21 cellular contexts compared by ENCODE assay signal in the genomic region with DNA sequence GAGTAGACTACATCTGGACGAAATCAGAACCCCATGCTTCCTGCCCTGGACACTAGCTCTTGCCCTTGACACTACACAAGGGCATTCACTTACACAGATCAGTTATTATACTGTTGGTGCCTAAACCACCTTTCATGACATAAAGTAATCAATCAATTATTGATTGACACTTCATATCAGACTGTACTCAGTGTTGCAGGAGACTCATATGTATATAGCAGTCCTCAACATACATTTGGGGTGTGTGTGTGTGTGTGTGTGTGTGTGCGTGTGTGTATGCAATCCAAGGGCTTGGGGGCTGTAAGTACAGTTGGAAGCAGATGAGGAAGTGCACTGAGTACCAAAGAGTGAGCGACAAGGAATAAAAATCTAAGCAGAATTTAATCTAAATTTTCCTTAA. TPM values are rescaled to one million over a fixed set of nuclear protein-coding genes. Genes with fewer than 3 reads are reported as not detected.
"Had no signal": no experiment of that assay in that cellular context is flagged by ENCODE, and none has a peak within 500 bp of the region (broad histone marks: within the 10 kb centered on the region; RNA-seq: fewer than 3 reads in every experiment).

No MANE protein-coding gene starts in this region.

- H3K9me3 ChIP-seq: psoas muscle, right lobe of liver, stomach, testis, upper lobe of right lung had no signal

- DNase-seq: activated CD4-positive, alpha-beta memory T cell treated with anti-CD3 and anti-CD28 coated beads for 36 hours; activated CD4-positive, alpha-beta T cell treated with anti-CD3 and anti-CD28 coated beads for 36 hours; activated T-cell treated with anti-CD3 and anti-CD28 coated beads for 4 hours; caudate nucleus; dorsolateral prefrontal cortex; foreskin keratinocyte; naive thymus-derived CD8-positive, alpha-beta T cell; psoas muscle; right lobe of liver; small intestine; stimulated activated CD4-positive, alpha-beta T cell treated with anti-CD3 and anti-CD28 coated beads, Interleukin-4, amount 100 ng/mL, for 24 hours; stomach; testis; upper lobe of right lung had no signal

- H3K27ac ChIP-seq: epithelial cell of prostate, foreskin keratinocyte, psoas muscle, stomach, upper lobe of right lung had no signal

- H3K4me1 ChIP-seq: foreskin keratinocyte, testis, upper lobe of right lung had no signal

- H3K4me3 ChIP-seq: psoas muscle, right lobe of liver, stomach, testis, upper lobe of right lung had no signal

- H3K9me3 Mint-ChIP-seq: T-helper 2 cell treated with Interferon-gamma antibody and Interleukin-4, amounts not matched to agents 5 μg/mL and 100 μg/mL, for 36 hours; WTC11 had no signal

- H3K27ac Mint-ChIP-seq: activated CD4-positive, alpha-beta memory T cell treated with anti-CD3 and anti-CD28 coated beads for 36 hours; activated CD4-positive, alpha-beta T cell treated with anti-CD3 and anti-CD28 coated beads for 36 hours; activated naive CD8-positive, alpha-beta T cell; memory B cell; naive thymus-derived CD8-positive, alpha-beta T cell; stimulated activated effector memory CD8-positive, alpha-beta T cell treated with anti-CD3 and anti-CD28 coated beads, Interleukin-12 subunit alpha, Interleukin-12 subunit beta, amount 100 ng/mL, for 72 hours; T-helper 2 cell treated with Interferon-gamma antibody and Interleukin-4, amounts not matched to agents 5 μg/mL and 100 μg/mL, for 36 hours; WTC11 had no signal

- H3K27me3 ChIP-seq: dorsolateral prefrontal cortex, right lobe of liver, testis had no signal

- FAIRE-seq: small intestine, TTC549 had no signal

- H3K4me3 Mint-ChIP-seq: activated CD4-positive, alpha-beta memory T cell treated with anti-CD3 and anti-CD28 coated beads for 36 hours; activated CD4-positive, alpha-beta T cell treated with anti-CD3 and anti-CD28 coated beads for 36 hours; activated naive CD8-positive, alpha-beta T cell; memory B cell; naive thymus-derived CD8-positive, alpha-beta T cell; stimulated activated effector memory CD8-positive, alpha-beta T cell treated with anti-CD3 and anti-CD28 coated beads, Interleukin-12 subunit alpha, Interleukin-12 subunit beta, amount 100 ng/mL, for 72 hours; T-helper 2 cell treated with Interferon-gamma antibody and Interleukin-4, amounts not matched to agents 5 μg/mL and 100 μg/mL, for 36 hours; WTC11 had no signal

- H3K36me3 ChIP-seq: right lobe of liver, stomach, upper lobe of right lung had no signal

- H3K36me3 Mint-ChIP-seq: activated naive CD8-positive, alpha-beta T cell; stimulated activated effector memory CD8-positive, alpha-beta T cell treated with anti-CD3 and anti-CD28 coated beads, Interleukin-12 subunit alpha, Interleukin-12 subunit beta, amount 100 ng/mL, for 72 hours; WTC11 had no signal

- ATAC-seq: activated CD4-positive, alpha-beta T cell treated with anti-CD3 and anti-CD28 coated beads for 36 hours; foreskin keratinocyte; naive thymus-derived CD8-positive, alpha-beta T cell; psoas muscle; right lobe of liver; stimulated activated effector memory CD8-positive, alpha-beta T cell treated with anti-CD3 and anti-CD28 coated beads, Interleukin-12 subunit alpha, Interleukin-12 subunit beta, amount 100 ng/mL, for 72 hours; upper lobe of right lung; WTC11 had no signal

RNA-seq across cellular contexts. Expression of gene CDH2, which starts 5.1 kb away (rescaled TPM):
- total RNA-seq: activated CD4-positive, alpha-beta memory T cell treated with anti-CD3 and anti-CD28 coated beads for 36 hours; activated CD4-positive, alpha-beta T cell treated with anti-CD3 and anti-CD28 coated beads for 36 hours; naive thymus-derived CD8-positive, alpha-beta T cell had no signal
